Comparison of ENCODE assay signal across 10 cellular contexts in genomic region chr2:195649629-195650190, GRCh38. TPM values are rescaled to one million over a fixed set of nuclear protein-coding genes. Genes with fewer than 3 reads are reported as not detected.
DNase-seq lines count a peak whose midpoint lies in the region; ATAC-seq and TF ChIP-seq lines count a peak whose summit lies in the region.
"Had no signal": no experiment of that assay in that cellular context is flagged by ENCODE, and none has a peak within 500 bp of the region (broad histone marks: within the 10 kb centered on the region; RNA-seq: fewer than 3 reads in every experiment).

No MANE protein-coding gene starts in this region.

- TF ChIP-seq CTCF in activated B cell treated with CpG ODN at 0.5 μM for 24 hours (IDR thresholded peaks at IDR 0.05) (no peak), progenitor cell of endocrine pancreas (IDR thresholded peaks at IDR 0.05; ENCODE audit: unreplicated experiment) (no peak)

- CTCF ChIA-PET in activated B cell treated with CpG ODN at 0.5 μM for 24 hours (lab: Charles Lee), result interaction anchor here (0.9 to 3.3 kb wide), 3 partner anchors 10 to 116 kb away, joined by 4 to 20 read pairs (median 4); no protein-coding TSS in a partner anchor

- H3K9me3 Mint-ChIP-seq in activated B cell treated with CpG ODN at 0.5 μM for 24 hours, result no peaks in the 10 kb centered on the region
- peaks cover 4% of the 10 kb centered on the region for H3K9me3 Mint-ChIP-seq in progenitor cell of endocrine pancreas (ENCODE audit: low read depth)

- DNase-seq in activated B cell treated with CpG ODN at 0.5 μM for 24 hours (no peak), progenitor cell of endocrine pancreas (ENCODE audit: low spot score, unreplicated experiment) (no peak), activated gamma-delta T cell (lab: John Stamatoyannopoulos, UW) (no peak)
- DNase-seq in stimulated activated CD8-positive, alpha-beta memory T cell treated with anti-CD3 and anti-CD28 coated beads, Interleukin-4, amount 100 ng/mL, for 48 hours, result no peak
- DNase-seq: BE2C, NCI-H2081 treated with DMSO at 0.1 percent for 48 hours had no signal

- ATAC-seq in GM21447 (IDR thresholded peaks at IDR 0.05; ENCODE audit: unreplicated experiment) (peak; percentile 30), HG03196 (IDR thresholded peaks at IDR 0.05; ENCODE audit: unreplicated experiment) (peak; percentile 12), activated B cell treated with CpG ODN at 0.5 μM for 24 hours (ENCODE audit: low read depth) (peak; percentile 21)
- ATAC-seq in activated CD4-positive, CD25-positive, alpha-beta regulatory T cell treated with anti-CD3 and anti-CD28 coated beads, Interleukin-2, amount 50 U/mL, for 24 hours, result no peak

- H3K27ac Mint-ChIP-seq in activated B cell treated with CpG ODN at 0.5 μM for 24 hours (peak overlapping the region; percentile 99), progenitor cell of endocrine pancreas (no peak overlapping the region)

- POLR2A ChIA-PET in activated B cell treated with CpG ODN at 0.5 μM for 24 hours (lab: Charles Lee), result interaction anchor here (0.7 to 4.7 kb wide), 14 partner anchors 9 to 151 kb away, joined by 3 to 54 read pairs (median 6); partner anchors contain the start of gene SLC39A10

- peak overlapping the region; percentile 76 for H3K4me3 Mint-ChIP-seq in activated B cell treated with CpG ODN at 0.5 μM for 24 hours
- H3K4me3 Mint-ChIP-seq in progenitor cell of endocrine pancreas (ENCODE audit: low read depth), result no peak overlapping the region

- intact Hi-C loops in activated B cell treated with CpG ODN at 0.5 μM for 24 hours (cut with micrococcal nuclease), result loop anchor here (1.0 to 10.0 kb wide), 8 partner anchors 9 to 1865 kb away; partner anchors contain the start of genes CCDC150, COQ10B and MOB4

- peak overlapping the region; percentile 51; the same call in 1 of the 2 replicates for H3K4me3 ChIP-seq in GM08714 (ENCODE audit: low read length)

- no peaks in the 10 kb centered on the region for H3K27me3 Mint-ChIP-seq in activated B cell treated with CpG ODN at 0.5 μM for 24 hours
- no peaks in the 10 kb centered on the region for H3K27me3 Mint-ChIP-seq in progenitor cell of endocrine pancreas

- H3K4me1 Mint-ChIP-seq in activated B cell treated with CpG ODN at 0.5 μM for 24 hours (peaks cover 76% of the 10 kb centered on the region), progenitor cell of endocrine pancreas (ENCODE audit: low read depth) (peaks cover 4% of the 10 kb centered on the region)

- H3K36me3 Mint-ChIP-seq in activated B cell treated with CpG ODN at 0.5 μM for 24 hours (ENCODE audit: low read depth), result no peaks in the 10 kb centered on the region
- H3K36me3 Mint-ChIP-seq in progenitor cell of endocrine pancreas (ENCODE audit: insufficient read depth), result no peaks in the 10 kb centered on the region

RNA-seq across cellular contexts. Expression of gene SLC39A10, which starts 7.3 kb away (rescaled TPM):
- 45.7 and 52.3 TPM in 2 replicates for total RNA-seq in activated B cell treated with CpG ODN at 0.5 μM for 24 hours
- 173 and 181 TPM in 2 replicates for total RNA-seq in progenitor cell of endocrine pancreas

Comparison
In these comparisons a context has a peak if more than half of its experiments do, and no peak if none do; other contexts are left out.
1. ATAC-seq: peak in GM21447 (single experiment), HG03196 (single experiment) and activated B cell treated with CpG ODN at 0.5 μM for 24 hours (single experiment); none in activated CD4-positive, CD25-positive, alpha-beta regulatory T cell treated with anti-CD3 and anti-CD28 coated beads, Interleukin-2, amount 50 U/mL, for 24 hours (0 of 2).